9 cellular contexts compared by ENCODE assay signal in the genomic region with DNA sequence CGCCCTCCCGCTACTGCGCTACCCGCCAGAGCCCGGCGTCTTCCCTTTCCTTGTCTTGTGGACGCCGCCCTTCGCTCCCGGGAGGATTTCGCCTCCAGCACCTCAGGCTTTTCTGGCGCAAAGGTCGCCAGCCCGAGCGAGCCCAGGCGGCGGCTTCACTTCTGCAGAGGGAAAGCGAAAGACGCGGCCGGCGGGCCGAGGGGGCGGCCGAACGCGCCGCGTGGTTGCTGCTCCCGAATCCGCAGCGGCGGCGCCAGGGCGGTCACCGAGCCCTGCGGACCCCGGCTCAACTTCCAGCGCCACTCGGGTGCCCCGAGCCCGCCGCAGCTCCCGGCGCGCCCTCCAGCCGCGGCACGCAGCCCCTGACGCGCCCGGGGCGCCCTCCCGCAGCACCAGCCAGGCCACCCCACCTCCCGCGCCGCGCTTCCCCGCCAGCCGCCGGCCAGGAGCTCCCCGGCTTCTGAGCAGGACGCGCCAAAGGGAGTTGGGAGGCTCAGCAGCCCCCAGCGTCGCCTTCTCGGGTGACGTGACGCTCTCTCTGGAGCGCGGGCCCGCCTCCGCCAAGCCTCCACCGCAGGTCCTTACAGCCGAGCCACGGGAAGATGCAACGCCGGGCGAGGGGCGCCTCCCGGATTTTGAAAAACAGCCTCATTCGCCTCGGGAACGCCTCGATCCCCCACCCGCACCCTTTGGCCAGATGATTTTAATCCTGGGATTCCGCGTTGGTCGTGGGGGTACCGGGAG.
DNase-seq lines count a peak whose midpoint lies in the region; ATAC-seq, FAIRE-seq and TF ChIP-seq lines count a peak whose summit lies in the region.
"Had no signal": no experiment of that assay in that cellular context is flagged by ENCODE, and none has a peak within 500 bp of the region (broad histone marks: within the 10 kb centered on the region; RNA-seq: fewer than 3 reads in every experiment).

No MANE protein-coding gene starts in this region.

- peaks cover 4% of the 10 kb centered on the region for H3K4me1 Mint-ChIP-seq in activated CD4-positive, alpha-beta T cell treated with anti-CD3 and anti-CD28 coated beads for 36 hours
- peaks cover 0 to 9% (median 7%) of the 10 kb centered on the region in 3 donors for H3K4me1 Mint-ChIP-seq in T-cell

- intact Hi-C loops in activated CD4-positive, alpha-beta T cell treated with anti-CD3 and anti-CD28 coated beads for 36 hours (cut with DNase I, micrococcal nuclease), result loop anchor here (2.0 to 10.0 kb wide), 2 partner anchors 86 to 204 kb away; partner anchors contain the start of gene EPB41L3 (in 1 of the 2)
- intact Hi-C loops in upper lobe of right lung (cut with DNase I), result no loop called here

- no peak overlapping the region for H3K27ac Mint-ChIP-seq in activated CD4-positive, alpha-beta T cell treated with anti-CD3 and anti-CD28 coated beads for 36 hours
- no peak overlapping the region for H3K27ac Mint-ChIP-seq in T-cell

- POLR2A ChIA-PET in activated CD4-positive, alpha-beta T cell treated with anti-CD3 and anti-CD28 coated beads for 36 hours (lab: Charles Lee), result no interaction called here
- POLR2A ChIA-PET in T-cell (lab: Charles Lee), result no interaction called here

- H3K9me3 Mint-ChIP-seq in activated CD4-positive, alpha-beta T cell treated with anti-CD3 and anti-CD28 coated beads for 36 hours (ENCODE audit: low read depth), result no peaks in the 10 kb centered on the region
- H3K9me3 Mint-ChIP-seq in T-cell, result no peaks in the 10 kb centered on the region

- H3K27me3 ChIP-seq in upper lobe of right lung, result peaks cover 18% of the 10 kb centered on the region

- H3K36me3 ChIP-seq in upper lobe of right lung, result no peaks in the 10 kb centered on the region

- H3K9me3 ChIP-seq in upper lobe of right lung, result no peaks in the 10 kb centered on the region

- ATAC-seq in activated CD4-positive, alpha-beta T cell treated with anti-CD3 and anti-CD28 coated beads for 36 hours, result no peak
- ATAC-seq in T-cell (replicated peaks in 1 of 4), result no peak
- peak; percentile 54 for ATAC-seq in upper lobe of right lung

- H3K27me3 Mint-ChIP-seq in activated CD4-positive, alpha-beta T cell treated with anti-CD3 and anti-CD28 coated beads for 36 hours, result peaks cover 29% of the 10 kb centered on the region
- H3K27me3 Mint-ChIP-seq in T-cell, result peaks cover 23 to 26% of the 10 kb centered on the region in 2 donors

- DNase-seq in activated CD4-positive, alpha-beta T cell treated with anti-CD3 and anti-CD28 coated beads for 36 hours, result peak; percentile 39
- DNase-seq in activated CD4-positive, alpha-beta T cell treated with anti-CD3 and anti-CD28 coated beads, Interleukin-2, amount 50 U/mL, for 4 hours, result no peak
- DNase-seq in T-cell (no peak), epithelial cell of proximal tubule (ENCODE audit: low read depth) (no peak), mesenteric fat pad (ENCODE audit: low spot score) (peak; percentile 91), upper lobe of right lung (peak; percentile 83), A172 (ENCODE audit: low spot score) (no peak), RCC 7860 (ENCODE audit: low spot score) (no peak)

- H3K4me3 ChIP-seq in epithelial cell of proximal tubule (ENCODE audit: low read depth, low read length) (peak overlapping the region; percentile 78), upper lobe of right lung (peak overlapping the region; percentile 64)

- H3K36me3 Mint-ChIP-seq in activated CD4-positive, alpha-beta T cell treated with anti-CD3 and anti-CD28 coated beads for 36 hours (ENCODE audit: low read depth), result no peaks in the 10 kb centered on the region
- H3K36me3 Mint-ChIP-seq in T-cell, result no peaks in the 10 kb centered on the region

- H3K4me3 Mint-ChIP-seq in activated CD4-positive, alpha-beta T cell treated with anti-CD3 and anti-CD28 coated beads for 36 hours, result peak overlapping the region; percentile 69
- H3K4me3 Mint-ChIP-seq in T-cell, result peak overlapping the region in 2 of 3 donors; percentile 37 to 66

- no peak for FAIRE-seq in RCC 7860 (lab: Jason Lieb, UNC)
- FAIRE-seq: G401.6 had no signal

- H3K27ac ChIP-seq in upper lobe of right lung, result peak overlapping the region; percentile 79

- CTCF ChIA-PET in activated CD4-positive, alpha-beta T cell treated with anti-CD3 and anti-CD28 coated beads for 36 hours (lab: Charles Lee), result interaction anchor here (0.7 kb wide), 1 partner anchor 369 kb away, joined by 3 read pairs; no protein-coding TSS in a partner anchor
- CTCF ChIA-PET in T-cell (lab: Charles Lee), result no interaction called here

- TF ChIP-seq CTCF in epithelial cell of proximal tubule (conservative IDR thresholded peaks at IDR 0.05; ENCODE audit: low read depth, low read length), result no peak
- no peak for TF ChIP-seq CTCF in upper lobe of right lung (IDR thresholded peaks at IDR 0.05)

- H3K4me1 ChIP-seq in upper lobe of right lung, result peaks cover 11% of the 10 kb centered on the region

Comparison
In these comparisons a context has a peak if more than half of its experiments do, and no peak if none do; other contexts are left out.
1. DNase-seq: peak in activated CD4-positive, alpha-beta T cell treated with anti-CD3 and anti-CD28 coated beads for 36 hours (single experiment), mesenteric fat pad (single experiment) and upper lobe of right lung (single experiment); none in activated CD4-positive, alpha-beta T cell treated with anti-CD3 and anti-CD28 coated beads, Interleukin-2, amount 50 U/mL, for 4 hours (0 of 2), T-cell (0 of 34), epithelial cell of proximal tubule (single experiment), A172 (single experiment) and RCC 7860 (single experiment).